ENCODE assay signal across 8 cellular contexts in genomic region chr10:15847481-15847880, GRCh38.
"Had no signal": no experiment of that assay in that cellular context is flagged by ENCODE, and none has a peak within 500 bp of the region (broad histone marks: within the 10 kb centered on the region; RNA-seq: fewer than 3 reads in every experiment).

No MANE protein-coding gene starts in this region.

- H3K4me3 ChIP-seq: GM12878 had no signal

- FAIRE-seq: G401.6, GM12878, GM12891, GM12892, GM18507, GM19239 had no signal

- ATAC-seq: GM12878 had no signal

- DNase-seq: GDM1, GF-D8 had no signal
